Comparison of ENCODE assay signal across 21 cellular contexts in genomic region chr4:159235779-159236368, GRCh38.
DNase-seq lines count a peak whose midpoint lies in the region; ATAC-seq and TF ChIP-seq lines count a peak whose summit lies in the region.
"Had no signal": no experiment of that assay in that cellular context is flagged by ENCODE, and none has a peak within 500 bp of the region (broad histone marks: within the 10 kb centered on the region; RNA-seq: fewer than 3 reads in every experiment).

No MANE protein-coding gene starts in this region.

- H2AK5ac ChIP-seq in neuronal stem cell (ENCODE audit: low read depth, low read length), result no peak overlapping the region

- 55 to 63% methylated on average over 3 of the region's 3 CpGs for WGBS in heart right ventricle, 2 donors
- WGBS in neuronal stem cell (ENCODE audit: extremely low coverage in 2 of 2, insufficient read length in 2 of 2, insufficient replicate concordance in 1 of 2), 2 donors, result no CpG with 5 or more reads among the region's 3 CpGs

- no peak overlapping the region for H3K4ac ChIP-seq in neuronal stem cell (ENCODE audit: low read length)

- H3K27ac ChIP-seq in brain microvascular endothelial cell, result peak overlapping the region; percentile 19
- peak overlapping the region in 5 of 10 donors; percentile 26 to 69 (median 36) for H3K27ac ChIP-seq in heart right ventricle
- peak overlapping the region; percentile 11 for H3K27ac ChIP-seq in neuronal stem cell (replicated peaks; ENCODE audit: low read length)
- H3K27ac ChIP-seq in uterus, result no peak overlapping the region
- H3K27ac ChIP-seq: prostate gland, suprapubic skin had no signal

- H2BK15ac ChIP-seq in neuronal stem cell (ENCODE audit: low read length), result no peak overlapping the region

- peaks cover 0 to 82% (median 52%) of the 10 kb centered on the region in 9 donors for H3K4me1 ChIP-seq in heart right ventricle
- H3K4me1 ChIP-seq in neuronal stem cell (ENCODE audit: control insufficient read depth in 2 of 2, insufficient read depth in 1 of 2, low read depth in 1 of 2, low read length in 2 of 2), result peaks cover 0 to 2% of the 10 kb centered on the region in 2 donors
- H3K4me1 ChIP-seq in uterus, result no peaks in the 10 kb centered on the region
- H3K4me1 ChIP-seq: prostate gland had no signal

- intact Hi-C loops in heart right ventricle (cut with DNase I) (no loop called here), uterus (cut with DNase I; ENCODE audit: low total_unique reads) (no loop called here)

- H3K18ac ChIP-seq in neuronal stem cell (ENCODE audit: low read length), result no peak overlapping the region

- no peak for TF ChIP-seq POLR2A in uterus (IDR thresholded peaks at IDR 0.05)

- H3K23ac ChIP-seq in neuronal stem cell (ENCODE audit: low read depth, low read length, poor library complexity), result no peak overlapping the region

- no peak overlapping the region for H4K91ac ChIP-seq in neuronal stem cell (ENCODE audit: low read depth, low read length, poor library complexity)

- H3K36me3 ChIP-seq in brain microvascular endothelial cell (replicated peaks), result no peaks in the 10 kb centered on the region
- peaks cover 0 to 8% (median 0%) of the 10 kb centered on the region in 9 donors for H3K36me3 ChIP-seq in heart right ventricle
- peaks cover 0 to 2% of the 10 kb centered on the region in 2 donors for H3K36me3 ChIP-seq in neuronal stem cell (replicated peaks in 1 of 2; ENCODE audit: control insufficient read depth in 2 of 2, insufficient read depth in 2 of 2, low read length in 2 of 2)
- H3K36me3 ChIP-seq in uterus, result no peaks in the 10 kb centered on the region
- H3K36me3 ChIP-seq: prostate gland, suprapubic skin had no signal

- no peak overlapping the region for H3K14ac ChIP-seq in neuronal stem cell (ENCODE audit: low read length)

- H2BK12ac ChIP-seq in neuronal stem cell (ENCODE audit: low read length), result no peak overlapping the region

- no peak overlapping the region for H2AFZ ChIP-seq in neuronal stem cell (ENCODE audit: low read length)

- H3K4me2 ChIP-seq in neuronal stem cell (ENCODE audit: insufficient read depth, low read length, poor library complexity, severe bottlenecking), result no peak overlapping the region

- H3K27me3 ChIP-seq in brain microvascular endothelial cell (replicated peaks), result no peaks in the 10 kb centered on the region
- H3K27me3 ChIP-seq in heart right ventricle, result no peaks in the 10 kb centered on the region
- H3K27me3 ChIP-seq in neuronal stem cell (ENCODE audit: control insufficient read depth in 3 of 3, insufficient read depth in 3 of 3, low read depth in 1 of 3, low read length in 3 of 3), result no peaks in the 10 kb centered on the region
- no peaks in the 10 kb centered on the region for H3K27me3 ChIP-seq in uterus
- H3K27me3 ChIP-seq: suprapubic skin had no signal

- peaks cover 1% of the 10 kb centered on the region for H3K79me1 ChIP-seq in neuronal stem cell (ENCODE audit: low read depth, low read length)

- H2BK5ac ChIP-seq in neuronal stem cell (ENCODE audit: low read length), result no peak overlapping the region

- H3K9me3 ChIP-seq in heart right ventricle, result peaks cover 0 to 9% (median 0%) of the 10 kb centered on the region in 11 donors
- H3K9me3 ChIP-seq in neuronal stem cell (replicated peaks in 1 of 2; ENCODE audit: control insufficient read depth in 2 of 2, insufficient read depth in 1 of 2, low read depth in 1 of 2, low read length in 2 of 2), result peaks cover 0 to 7% of the 10 kb centered on the region in 2 donors
- H3K9me3 ChIP-seq in uterus, result no peaks in the 10 kb centered on the region
- H3K9me3 ChIP-seq: prostate gland, suprapubic skin had no signal

- H2BK120ac ChIP-seq in neuronal stem cell (ENCODE audit: low read depth, low read length), result no peak overlapping the region

- peak in 7 of 8 donors; percentile 65 to 83 (median 75) for ATAC-seq in heart right ventricle
- ATAC-seq: effector memory CD8-positive, alpha-beta T cell had no signal

- DNase-seq in DMS114 treated with DMSO at 0.1 percent for 48 hours (lab: John Stamatoyannopoulos, UW; ENCODE audit: unreplicated experiment), result peak; percentile 97
- peak; percentile 27 for DNase-seq in brain microvascular endothelial cell
- no peak for DNase-seq in heart right ventricle
- no peak for DNase-seq in neuronal stem cell (ENCODE audit: low spot score)
- no peak for DNase-seq in COLO829 (ENCODE audit: low spot score)
- DNase-seq in uterus, result no peak
- DNase-seq in SKM-1 treated with dmso at 0.1 percent for 144 hours (lab: John Stamatoyannopoulos, UW; ENCODE audit: unreplicated experiment), result no peak
- DNase-seq in epidermal melanocyte (ENCODE audit: insufficient read length, low spot score), result no peak
- DNase-seq: activated CD4-positive, alpha-beta T cell treated with anti-CD3 and anti-CD28 coated beads, Interleukin-2, amount 10 ng/mL, durations not matched to agents 24 days and 14 days; activated CD8-positive, alpha-beta memory T cell treated with anti-CD3 and anti-CD28 coated beads, Interleukin-2, amount 50 U/mL, for 4 hours; activated gamma-delta T cell; CD4-positive, CD25-positive, alpha-beta regulatory T cell; cerebellar nuclear complex; DMS53; effector memory CD8-positive, alpha-beta T cell; Karpas-422; midbrain; NCI-H1048; NCI-H2029 treated with DMSO at 0.1 percent for 48 hours had no signal

- no peak overlapping the region for H3K9ac ChIP-seq in neuronal stem cell (ENCODE audit: low read depth, low read length, poor library complexity)

- in situ Hi-C loops in brain microvascular endothelial cell (cut with HindIII; ENCODE audit: low pct_ligation_motif_present, low sequenced_read_pairs), result no loop called here

- H4K8ac ChIP-seq in neuronal stem cell (ENCODE audit: low read depth, low read length), result no peak overlapping the region

- H3K4me3 ChIP-seq in brain microvascular endothelial cell (ENCODE audit: low read depth, low read length) (no peak overlapping the region), heart right ventricle (no peak overlapping the region), neuronal stem cell (ENCODE audit: low read length in 2 of 2) (no peak overlapping the region), uterus (no peak overlapping the region)
- H3K4me3 ChIP-seq: prostate gland, suprapubic skin had no signal

- TF ChIP-seq CTCF in brain microvascular endothelial cell (IDR thresholded peaks at IDR 0.05; ENCODE audit: low read depth, low read length, missing control alignments) (no peak), heart right ventricle (IDR thresholded peaks at IDR 0.05) (no peak), uterus (IDR thresholded peaks at IDR 0.05) (no peak)

Comparison
In these comparisons a context has a peak if more than half of its experiments do, and no peak if none do; other contexts are left out.
1. DNase-seq: peak in DMS114 treated with DMSO at 0.1 percent for 48 hours (single experiment) and brain microvascular endothelial cell (single experiment); none in heart right ventricle (0 of 2), neuronal stem cell (single experiment), COLO829 (single experiment), uterus (0 of 2), SKM-1 treated with dmso at 0.1 percent for 144 hours (single experiment) and epidermal melanocyte (single experiment).
2. H3K27ac ChIP-seq: peak in brain microvascular endothelial cell (single experiment) and neuronal stem cell (single experiment); none in uterus (0 of 2).